Comparison of ENCODE assay signal across 8 cellular contexts in the genomic region with DNA sequence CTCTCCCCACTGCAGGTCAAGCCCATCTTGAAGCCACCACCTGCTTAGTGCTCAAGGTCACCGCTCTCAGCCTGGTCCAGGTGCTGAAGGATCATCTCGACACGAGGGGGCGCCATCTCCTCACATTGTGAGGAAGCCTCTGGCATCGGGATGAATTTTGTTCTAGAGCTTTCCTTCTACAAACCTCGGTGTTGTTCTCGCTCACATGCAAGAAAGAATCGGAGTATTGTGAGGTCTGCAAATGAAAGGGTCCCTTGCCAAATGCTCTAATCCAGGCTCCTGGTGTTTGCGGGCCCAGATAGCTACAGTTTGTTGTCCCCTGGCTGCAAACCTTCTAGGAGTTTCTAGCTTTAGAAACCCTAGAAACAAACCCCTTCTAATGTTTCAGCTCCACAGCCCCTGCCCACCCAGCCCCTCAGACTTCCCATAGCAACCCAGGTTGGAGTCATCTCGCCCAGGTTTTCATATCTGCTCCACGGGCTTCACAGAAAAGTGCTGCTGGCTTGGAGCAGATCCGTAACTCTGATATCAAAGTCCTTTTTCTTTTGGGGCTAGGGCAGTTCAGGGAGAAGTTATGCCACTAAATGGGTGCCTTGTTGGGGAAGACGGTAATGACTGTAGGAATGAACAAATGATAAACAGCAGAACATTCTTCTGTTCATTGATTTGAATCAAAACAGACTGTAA. TPM values are rescaled to one million over a fixed set of nuclear protein-coding genes. Genes with fewer than 3 reads are reported as not detected.
DNase-seq lines count a peak whose midpoint lies in the region; ATAC-seq lines count a peak whose summit lies in the region.

No MANE protein-coding gene starts in this region.

- H3K36me3 ChIP-seq in ACC112 (ENCODE audit: insufficient read depth, low read length), result no peaks in the 10 kb centered on the region

- no peaks in the 10 kb centered on the region for H3K79me2 ChIP-seq in ACC112 (ENCODE audit: control insufficient read depth, insufficient read depth, low read length, unreplicated experiment)

- H3K27ac ChIP-seq in ACC112 (ENCODE audit: low read depth, low read length), result no peak overlapping the region

- peak overlapping the region; percentile 17 for H2AFZ ChIP-seq in ACC112 (ENCODE audit: low read length, unreplicated experiment)

- DNase-seq in NCI-H69 (lab: John Stamatoyannopoulos, UW) (peak; percentile 91), dermis blood vessel endothelial cell (peak; percentile 89), lung microvascular endothelial cell (ENCODE audit: low read depth in 2 of 2) (peak; percentile 77 to 88)
- DNase-seq in activated CD4-positive, alpha-beta T cell treated with anti-CD3 and anti-CD28 coated beads, Interleukin-2, amount 50 U/mL, for 1 hour, result peak; percentile 94
- DNase-seq in stimulated activated CD8-positive, alpha-beta memory T cell treated with anti-CD3 and anti-CD28 coated beads, Interleukin-12 subunit alpha, Interleukin-12 subunit beta, amount 100 ng/mL, for 4 hours (ENCODE audit: low read depth), result peak; percentile 72

- no peak overlapping the region for H3K4me3 ChIP-seq in ACC112 (ENCODE audit: low read depth, low read length)

- H3K27me3 ChIP-seq in ACC112 (ENCODE audit: insufficient read depth, low read length), result no peaks in the 10 kb centered on the region

- H3K4me1 ChIP-seq in ACC112 (ENCODE audit: control insufficient read depth, insufficient read depth, low read length, unreplicated experiment), result no peaks in the 10 kb centered on the region

- ATAC-seq in GM18867 (IDR thresholded peaks at IDR 0.05; ENCODE audit: unreplicated experiment) (peak; percentile 82), HG03457 (IDR thresholded peaks at IDR 0.05; ENCODE audit: unreplicated experiment) (peak; percentile 74)

RNA-seq across cellular contexts. Expression of a gene that starts 8.6 kb away (rescaled TPM):
- total RNA-seq in dermis blood vessel endothelial cell (125 and 193 TPM in 2 replicates), lung microvascular endothelial cell (172 and 192 TPM in 2 replicates)
